9 cellular contexts compared by ENCODE assay signal in genomic region chr1:166164995-166165660, GRCh38. TPM values are rescaled to one million over a fixed set of nuclear protein-coding genes. Genes with fewer than 3 reads are reported as not detected.
DNase-seq lines count a peak whose midpoint lies in the region; ATAC-seq and TF ChIP-seq lines count a peak whose summit lies in the region.
"Had no signal": no experiment of that assay in that cellular context is flagged by ENCODE, and none has a peak within 500 bp of the region (broad histone marks: within the 10 kb centered on the region; RNA-seq: fewer than 3 reads in every experiment).

No MANE protein-coding gene starts in this region.

- CTCF ChIA-PET in activated CD4-positive, alpha-beta memory T cell treated with anti-CD3 and anti-CD28 coated beads, Interleukin-2, amount 10 ng/mL, durations not matched to agents 7 days and 5 days (lab: Charles Lee), result interaction anchor here (1.0 to 1.4 kb wide), 5 partner anchors 9 to 314 kb away, joined by 3 to 4 read pairs (median 4); no protein-coding TSS in a partner anchor

- H3K4me3 Mint-ChIP-seq in activated CD4-positive, alpha-beta T cell treated with anti-CD3 and anti-CD28 coated beads, Interleukin-2, amount 10 ng/mL, durations not matched to agents 24 days and 14 days, result peak overlapping the region; percentile 83
- H3K4me3 Mint-ChIP-seq in activated CD4-positive, alpha-beta memory T cell treated with anti-CD3 and anti-CD28 coated beads, Interleukin-2, amount 10 ng/mL, durations not matched to agents 7 days and 5 days, result peak overlapping the region; percentile 62
- H3K4me3 Mint-ChIP-seq in nephron progenitor cell, result peak overlapping the region; percentile 85

- intact Hi-C loops in activated CD4-positive, alpha-beta T cell treated with anti-CD3 and anti-CD28 coated beads, Interleukin-2, amount 10 ng/mL, durations not matched to agents 24 days and 14 days (cut with micrococcal nuclease), result loop anchor here (10.0 kb wide), 1 partner anchor 810 kb away; the partner anchor contains the start of gene ILDR2

- peaks cover 65% of the 10 kb centered on the region for H3K27me3 Mint-ChIP-seq in activated CD4-positive, alpha-beta T cell treated with anti-CD3 and anti-CD28 coated beads, Interleukin-2, amount 10 ng/mL, durations not matched to agents 24 days and 14 days
- peaks cover 61% of the 10 kb centered on the region for H3K27me3 Mint-ChIP-seq in activated CD4-positive, alpha-beta memory T cell treated with anti-CD3 and anti-CD28 coated beads, Interleukin-2, amount 10 ng/mL, durations not matched to agents 7 days and 5 days
- H3K27me3 Mint-ChIP-seq in nephron progenitor cell (ENCODE audit: low read depth, poor library complexity), result peaks cover 70% of the 10 kb centered on the region

- H3K4me1 Mint-ChIP-seq in activated CD4-positive, alpha-beta T cell treated with anti-CD3 and anti-CD28 coated beads, Interleukin-2, amount 10 ng/mL, durations not matched to agents 24 days and 14 days, result peaks cover 14% of the 10 kb centered on the region
- H3K4me1 Mint-ChIP-seq in activated CD4-positive, alpha-beta memory T cell treated with anti-CD3 and anti-CD28 coated beads, Interleukin-2, amount 10 ng/mL, durations not matched to agents 7 days and 5 days, result peaks cover 10% of the 10 kb centered on the region
- peaks cover 21% of the 10 kb centered on the region for H3K4me1 Mint-ChIP-seq in nephron progenitor cell

- no peaks in the 10 kb centered on the region for H3K4me1 ChIP-seq in foreskin keratinocyte

- POLR2A ChIA-PET in activated CD4-positive, alpha-beta memory T cell treated with anti-CD3 and anti-CD28 coated beads, Interleukin-2, amount 10 ng/mL, durations not matched to agents 7 days and 5 days (lab: Charles Lee), result no interaction called here

- peak; percentile 72 for DNase-seq in activated CD4-positive, alpha-beta T cell treated with anti-CD3 and anti-CD28 coated beads, Interleukin-2, amount 10 ng/mL, durations not matched to agents 24 days and 14 days
- DNase-seq in activated CD4-positive, alpha-beta T cell treated with anti-CD3 and anti-CD28 coated beads, Interleukin-2, amount 50 U/mL, for 4 hours, result no peak
- DNase-seq in activated CD4-positive, alpha-beta memory T cell treated with anti-CD3 and anti-CD28 coated beads, Interleukin-2, amount 10 ng/mL, durations not matched to agents 7 days and 5 days, result peak; percentile 21
- DNase-seq in foreskin keratinocyte, result peak; percentile 16 to 32
- peak; percentile 79 for DNase-seq in nephron progenitor cell
- DNase-seq in HPDE6-E6E7 (ENCODE audit: extremely low spot score), result no peak
- DNase-seq in DMS153 treated with DMSO at 0.1 percent for 48 hours (lab: John Stamatoyannopoulos, UW; ENCODE audit: unreplicated experiment), result no peak

- no peaks in the 10 kb centered on the region for H3K36me3 Mint-ChIP-seq in activated CD4-positive, alpha-beta T cell treated with anti-CD3 and anti-CD28 coated beads, Interleukin-2, amount 10 ng/mL, durations not matched to agents 24 days and 14 days (ENCODE audit: low read depth)
- no peaks in the 10 kb centered on the region for H3K36me3 Mint-ChIP-seq in activated CD4-positive, alpha-beta memory T cell treated with anti-CD3 and anti-CD28 coated beads, Interleukin-2, amount 10 ng/mL, durations not matched to agents 7 days and 5 days (ENCODE audit: low read depth)
- H3K36me3 Mint-ChIP-seq in nephron progenitor cell (ENCODE audit: low read depth), result no peaks in the 10 kb centered on the region

- no peak overlapping the region for H3K27ac ChIP-seq in foreskin keratinocyte
- H3K27ac ChIP-seq: epithelial cell of prostate had no signal

- peak overlapping the region; percentile 50 for H3K27ac Mint-ChIP-seq in activated CD4-positive, alpha-beta T cell treated with anti-CD3 and anti-CD28 coated beads, Interleukin-2, amount 10 ng/mL, durations not matched to agents 24 days and 14 days
- no peak overlapping the region for H3K27ac Mint-ChIP-seq in activated CD4-positive, alpha-beta memory T cell treated with anti-CD3 and anti-CD28 coated beads, Interleukin-2, amount 10 ng/mL, durations not matched to agents 7 days and 5 days
- H3K27ac Mint-ChIP-seq in nephron progenitor cell, result no peak overlapping the region

- ATAC-seq in HG03280 (IDR thresholded peaks at IDR 0.05; ENCODE audit: unreplicated experiment) (peak; percentile 36), foreskin keratinocyte (peak; percentile 56)

- peaks cover 52% of the 10 kb centered on the region for H3K27me3 ChIP-seq in foreskin keratinocyte

- TF ChIP-seq CTCF in foreskin keratinocyte (conservative IDR thresholded peaks at IDR 0.05), result peak; percentile 51
- TF ChIP-seq CTCF in nephron progenitor cell (IDR thresholded peaks at IDR 0.05), result peak; percentile 63

- no peaks in the 10 kb centered on the region for H3K9me3 Mint-ChIP-seq in activated CD4-positive, alpha-beta T cell treated with anti-CD3 and anti-CD28 coated beads, Interleukin-2, amount 10 ng/mL, durations not matched to agents 24 days and 14 days
- no peaks in the 10 kb centered on the region for H3K9me3 Mint-ChIP-seq in activated CD4-positive, alpha-beta memory T cell treated with anti-CD3 and anti-CD28 coated beads, Interleukin-2, amount 10 ng/mL, durations not matched to agents 7 days and 5 days
- no peaks in the 10 kb centered on the region for H3K9me3 Mint-ChIP-seq in nephron progenitor cell

RNA-seq across cellular contexts. Expression of gene FAM78B, which starts 1.7 kb away (rescaled TPM):
- 1.6 and 1.9 TPM in 2 replicates for total RNA-seq in activated CD4-positive, alpha-beta T cell treated with anti-CD3 and anti-CD28 coated beads, Interleukin-2, amount 10 ng/mL, durations not matched to agents 24 days and 14 days
- under 1 TPM; 0.10 to 0.28 TPM for total RNA-seq in activated CD4-positive, alpha-beta memory T cell treated with anti-CD3 and anti-CD28 coated beads, Interleukin-2, amount 10 ng/mL, durations not matched to agents 7 days and 5 days
- total RNA-seq in foreskin keratinocyte, result 0.07 TPM in 1 of 2 replicates, not detected in the other
- 0.06 and 0.09 TPM in 2 replicates for polyA plus RNA-seq in foreskin keratinocyte

Comparison
In these comparisons a context has a peak if more than half of its experiments do, and no peak if none do; other contexts are left out.
1. DNase-seq: peak in activated CD4-positive, alpha-beta T cell treated with anti-CD3 and anti-CD28 coated beads, Interleukin-2, amount 10 ng/mL, durations not matched to agents 24 days and 14 days (single experiment), activated CD4-positive, alpha-beta memory T cell treated with anti-CD3 and anti-CD28 coated beads, Interleukin-2, amount 10 ng/mL, durations not matched to agents 7 days and 5 days (single experiment), foreskin keratinocyte (2 of 2) and nephron progenitor cell (single experiment); none in activated CD4-positive, alpha-beta T cell treated with anti-CD3 and anti-CD28 coated beads, Interleukin-2, amount 50 U/mL, for 4 hours (0 of 2), HPDE6-E6E7 (single experiment) and DMS153 treated with DMSO at 0.1 percent for 48 hours (single experiment).
2. Peak in every context shown above with its lines, with median percentiles within 50 percentile points of each other: H3K4me3 Mint-ChIP-seq.